ENCODE assay signal across 11 cellular contexts in genomic region chr6:132495604-132496079, GRCh38. TPM values are rescaled to one million over a fixed set of nuclear protein-coding genes. Genes with fewer than 3 reads are reported as not detected.
A peak's percentile ranks its signal among the peaks of the same experiment; 100 is the strongest.
DNase-seq lines count a peak whose midpoint lies in the region; ATAC-seq and TF ChIP-seq lines count a peak whose summit lies in the region.
"Had no signal": no experiment of that assay in that cellular context is flagged by ENCODE, and none has a peak within 500 bp of the region (broad histone marks: within the 10 kb centered on the region; RNA-seq: fewer than 3 reads in every experiment).

No MANE protein-coding gene starts in this region.

- WGBS in mammary epithelial cell (ENCODE audit: low coverage, missing lambda C conversion rate): 100% methylated on average over 2 of the region's 2 CpGs

- CTCF ChIA-PET in mammary epithelial cell (lab: Charles Lee; ENCODE audit: low non-redundant PET): interaction anchor here (0.6 kb wide), 1 partner anchor 288 kb away, joined by 3 read pairs; no protein-coding TSS in a partner anchor

- dilution Hi-C loops in mammary epithelial cell (cut with HindIII; ENCODE audit: low sequenced_read_pairs): loop anchor here (25.0 kb wide), 1 partner anchor 208 kb away; no protein-coding TSS in a partner anchor

- H3K4me1 Mint-ChIP-seq in activated T-cell treated with anti-CD3 and anti-CD28 coated beads, Interleukin-2, amount 50 U/mL, for 72 hours (ENCODE audit: low read depth): peaks cover 32% of the 10 kb centered on the region
- peaks cover 40 to 59% of the 10 kb centered on the region in 2 donors for H3K4me1 Mint-ChIP-seq in stimulated activated naive B cell treated with anti-CD40 and anti-IgM and Interleukin-4, amounts not matched to agents 10 μg/mL and 1 μg/mL and 100 μg/mL, for 72 hours

- peaks cover 8% of the 10 kb centered on the region for H3K36me3 ChIP-seq in mammary epithelial cell (ENCODE audit: insufficient read depth, low read length)

- H3K9ac ChIP-seq in mammary epithelial cell (ENCODE audit: insufficient read depth, low read length): no peak overlapping the region

- ATAC-seq in activated T-cell treated with anti-CD3 and anti-CD28 coated beads, Interleukin-2, amount 50 U/mL, for 72 hours (replicated peaks in 1 of 2): peak in 1 of 2 donors; percentile 53
- ATAC-seq in HG02610 (IDR thresholded peaks at IDR 0.05; ENCODE audit: unreplicated experiment) (peak; percentile 41), HG03565 (IDR thresholded peaks at IDR 0.05; ENCODE audit: unreplicated experiment) (peak; percentile 42)
- peak; percentile 61 to 72 for ATAC-seq in stimulated activated naive B cell treated with anti-CD40 and anti-IgM and Interleukin-4, amounts not matched to agents 10 μg/mL and 1 μg/mL and 100 μg/mL, for 72 hours (replicated peaks)

- no peaks in the 10 kb centered on the region for H3K27me3 Mint-ChIP-seq in activated T-cell treated with anti-CD3 and anti-CD28 coated beads, Interleukin-2, amount 50 U/mL, for 72 hours (ENCODE audit: low read depth)
- no peaks in the 10 kb centered on the region for H3K27me3 Mint-ChIP-seq in stimulated activated naive B cell treated with anti-CD40 and anti-IgM and Interleukin-4, amounts not matched to agents 10 μg/mL and 1 μg/mL and 100 μg/mL, for 72 hours

- no peak for TF ChIP-seq CTCF in mammary epithelial cell (conservative IDR thresholded peaks at IDR 0.05 in 1 of 2, IDR thresholded peaks at IDR 0.05 in 1 of 2; ENCODE audit: extremely low read depth in 1 of 2, insufficient read depth in 1 of 2, low read depth in 1 of 2, low read length in 2 of 2)

- no peaks in the 10 kb centered on the region for H3K27me3 ChIP-seq in mammary epithelial cell (ENCODE audit: insufficient read depth, low read length)

- no peak overlapping the region for H3K27ac ChIP-seq in mammary epithelial cell (ENCODE audit: insufficient read depth, low read depth, low read length)

- H3K4me2 ChIP-seq in mammary epithelial cell (ENCODE audit: insufficient read depth, low read depth, low read length): no peak overlapping the region

- BruUV-seq in mammary epithelial cell (replicated peaks; lab: Mats Ljungman, UMichigan): no TSS peak

- no peaks in the 10 kb centered on the region for H3K4me1 ChIP-seq in mammary epithelial cell (ENCODE audit: insufficient read depth, low read length)

- intact Hi-C loops in mammary epithelial cell (cut with micrococcal nuclease): no loop called here

- H3K36me3 Mint-ChIP-seq in activated T-cell treated with anti-CD3 and anti-CD28 coated beads, Interleukin-2, amount 50 U/mL, for 72 hours (ENCODE audit: insufficient read depth in 2 of 2): peaks cover 13 to 14% of the 10 kb centered on the region in 2 donors
- H3K36me3 Mint-ChIP-seq in stimulated activated naive B cell treated with anti-CD40 and anti-IgM and Interleukin-4, amounts not matched to agents 10 μg/mL and 1 μg/mL and 100 μg/mL, for 72 hours: peaks cover 43 to 44% of the 10 kb centered on the region in 2 donors

- no peaks in the 10 kb centered on the region for H3K9me3 ChIP-seq in mammary epithelial cell (replicated peaks; ENCODE audit: insufficient read depth, low read length)

- H3K9me3 Mint-ChIP-seq in activated T-cell treated with anti-CD3 and anti-CD28 coated beads, Interleukin-2, amount 50 U/mL, for 72 hours: peaks cover 3 to 6% of the 10 kb centered on the region in 2 donors
- H3K9me3 Mint-ChIP-seq in stimulated activated naive B cell treated with anti-CD40 and anti-IgM and Interleukin-4, amounts not matched to agents 10 μg/mL and 1 μg/mL and 100 μg/mL, for 72 hours: peaks cover 7 to 14% of the 10 kb centered on the region in 2 donors

- in situ Hi-C loops in mammary epithelial cell (cut with MboI; ENCODE audit: low sequenced_read_pairs in 2 of 2): loop anchor here in 1 of 2 donors (25.0 kb wide), 1 partner anchor 583 kb away; no protein-coding TSS in a partner anchor

- DNase-seq in activated T-cell treated with anti-CD3 and anti-CD28 coated beads, Interleukin-2, amount 50 U/mL, for 72 hours: no peak
- no peak for DNase-seq in activated T-cell treated with anti-CD3 and anti-CD28 coated beads, Interleukin-2, amount 50 U/mL, for 48 hours
- DNase-seq in stimulated activated naive B cell treated with anti-CD40 and anti-IgM and Interleukin-4, amounts not matched to agents 10 μg/mL and 1 μg/mL and 100 μg/mL, for 72 hours: no peak
- DNase-seq in SK-N-DZ (ENCODE audit: low spot score) (no peak), mammary epithelial cell (no peak), COR-L47 (lab: John Stamatoyannopoulos, UW) (no peak)
- DNase-seq: nucleus accumbens had no signal

- H4K20me1 ChIP-seq in mammary epithelial cell (ENCODE audit: insufficient read depth, low read length): no peaks in the 10 kb centered on the region

- no peak overlapping the region for H3K4me3 ChIP-seq in mammary epithelial cell (replicated peaks in 1 of 3; ENCODE audit: insufficient read depth in 1 of 3, low read depth in 2 of 3, low read length in 3 of 3)

- no peak overlapping the region for H2AFZ ChIP-seq in mammary epithelial cell (ENCODE audit: low read depth, low read length)

- peak overlapping the region in 1 of 2 donors; percentile 9 for H3K4me3 Mint-ChIP-seq in activated T-cell treated with anti-CD3 and anti-CD28 coated beads, Interleukin-2, amount 50 U/mL, for 72 hours
- peak overlapping the region; percentile 33 to 58 for H3K4me3 Mint-ChIP-seq in stimulated activated naive B cell treated with anti-CD40 and anti-IgM and Interleukin-4, amounts not matched to agents 10 μg/mL and 1 μg/mL and 100 μg/mL, for 72 hours

- H3K27ac Mint-ChIP-seq in activated T-cell treated with anti-CD3 and anti-CD28 coated beads, Interleukin-2, amount 50 U/mL, for 72 hours: peak overlapping the region; percentile 35
- H3K27ac Mint-ChIP-seq in stimulated activated naive B cell treated with anti-CD40 and anti-IgM and Interleukin-4, amounts not matched to agents 10 μg/mL and 1 μg/mL and 100 μg/mL, for 72 hours: peak overlapping the region; percentile 81

- peaks cover 71% of the 10 kb centered on the region for H3K79me2 ChIP-seq in mammary epithelial cell (ENCODE audit: insufficient read depth, low read length)

RNA-seq across cellular contexts. Expression of gene STX7, which starts 17.3 kb away (rescaled TPM):
- total RNA-seq in activated T-cell treated with anti-CD3 and anti-CD28 coated beads, Interleukin-2, amount 50 U/mL, for 72 hours: 10 to 100 TPM; 10.6 to 15.3 TPM
- 18.1 and 24.8 TPM in 2 replicates for polyA plus RNA-seq in SK-N-DZ (2014; cell fraction: cytosol; rRNA removed)
- polyA plus RNA-seq in SK-N-DZ (2014; cell fraction: nucleus; rRNA removed): 12.4 and 19.4 TPM in 2 replicates
- total RNA-seq in mammary epithelial cell: 10 to 100 TPM; 36.3 to 44.3 TPM
- polyA plus RNA-seq in mammary epithelial cell: 21.2 TPM
- 42.3 TPM for polyA minus RNA-seq in mammary epithelial cell

RNA-seq across cellular contexts. Expression of gene TAAR9, which starts 42.4 kb away (rescaled TPM):
- not detected for total RNA-seq in activated T-cell treated with anti-CD3 and anti-CD28 coated beads, Interleukin-2, amount 50 U/mL, for 72 hours
- not detected in 2 replicates for polyA plus RNA-seq in SK-N-DZ (2014; cell fraction: cytosol; rRNA removed)
- not detected in 2 replicates for polyA plus RNA-seq in SK-N-DZ (2014; cell fraction: nucleus; rRNA removed)
- total RNA-seq in mammary epithelial cell: not detected
- not detected for polyA plus RNA-seq in mammary epithelial cell
- polyA minus RNA-seq in mammary epithelial cell: not detected
- total RNA-seq: dermis microvascular lymphatic vessel endothelial cell, LHCN-M2 had no signal

RNA-seq across cellular contexts. Expression of gene TAAR8, which starts 56.8 kb away (rescaled TPM):
- not detected for total RNA-seq in activated T-cell treated with anti-CD3 and anti-CD28 coated beads, Interleukin-2, amount 50 U/mL, for 72 hours
- polyA plus RNA-seq in SK-N-DZ (2014; cell fraction: cytosol; rRNA removed): not detected in 2 replicates
- not detected in 2 replicates for polyA plus RNA-seq in SK-N-DZ (2014; cell fraction: nucleus; rRNA removed)
- total RNA-seq in mammary epithelial cell: not detected
- polyA plus RNA-seq in mammary epithelial cell: not detected
- not detected for polyA minus RNA-seq in mammary epithelial cell
- total RNA-seq: dermis microvascular lymphatic vessel endothelial cell, LHCN-M2 had no signal
